Comparison of ENCODE assay signal across 12 cellular contexts in the genomic region with DNA sequence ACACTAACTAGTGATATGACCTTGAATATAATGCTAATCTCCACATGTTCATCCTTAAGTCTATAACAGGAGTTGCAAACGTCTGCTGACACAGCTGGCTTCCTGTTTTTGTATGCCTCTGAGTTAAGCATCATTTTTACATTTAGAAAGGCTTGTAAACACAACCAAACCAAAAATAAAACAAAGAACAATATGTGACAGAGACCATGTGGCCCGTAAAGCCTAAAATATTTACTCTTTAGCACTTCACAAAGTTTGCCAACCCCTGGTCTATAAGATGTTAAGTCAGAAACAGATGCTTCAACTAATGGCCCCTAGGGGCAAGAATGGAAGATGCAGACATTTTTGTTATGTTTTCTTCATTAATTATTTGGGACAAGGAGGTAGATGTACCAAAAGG.
A peak's percentile ranks its signal among the peaks of the same experiment; 100 is the strongest.
DNase-seq lines count a peak whose midpoint lies in the region; ATAC-seq, FAIRE-seq and TF ChIP-seq lines count a peak whose summit lies in the region.
"Had no signal": no experiment of that assay in that cellular context is flagged by ENCODE, and none has a peak within 500 bp of the region (broad histone marks: within the 10 kb centered on the region; RNA-seq: fewer than 3 reads in every experiment).

No MANE protein-coding gene starts in this region.

- 34 to 57% (median 53%) methylated on average over 2 of the region's 2 CpGs for WGBS in small intestine, 3 donors

- no peaks in the 10 kb centered on the region for H3K36me3 Mint-ChIP-seq in GM23338 (ENCODE audit: low read depth)
- H3K36me3 Mint-ChIP-seq in CD4-positive, alpha-beta memory T cell, result peaks cover 14 to 23% of the 10 kb centered on the region in 2 donors

- H3K27me3 ChIP-seq in GM23338 (ENCODE audit: insufficient read depth) (no peaks in the 10 kb centered on the region), SU-DHL-6 (ENCODE audit: low read length) (no peaks in the 10 kb centered on the region), small intestine (ENCODE audit: control insufficient read depth in 2 of 2, insufficient read depth in 2 of 2, low read length in 2 of 2) (no peaks in the 10 kb centered on the region)
- no peaks in the 10 kb centered on the region for H3K27me3 ChIP-seq in CD4-positive, alpha-beta memory T cell (ENCODE audit: insufficient read depth, low read length)
- H3K27me3 ChIP-seq: colonic mucosa had no signal

- H3K79me2 ChIP-seq in GM23338 (replicated peaks; ENCODE audit: insufficient read depth), result no peaks in the 10 kb centered on the region
- H3K79me2 ChIP-seq in SU-DHL-6 (ENCODE audit: insufficient read depth, low read length), result no peaks in the 10 kb centered on the region

- no peaks in the 10 kb centered on the region for H4K20me1 ChIP-seq in GM23338 (replicated peaks; ENCODE audit: insufficient read depth)
- no peaks in the 10 kb centered on the region for H4K20me1 ChIP-seq in SU-DHL-6 (ENCODE audit: low read depth, low read length)

- FAIRE-seq in small intestine (lab: Jason Lieb, UNC), result no peak

- intact Hi-C loops in CD4-positive, alpha-beta memory T cell (cut with micrococcal nuclease), result no loop called here

- H3K4me1 Mint-ChIP-seq in GM23338, result peaks cover 6% of the 10 kb centered on the region; the same call in 2 of the 3 replicates
- H3K4me1 Mint-ChIP-seq in CD4-positive, alpha-beta memory T cell, result peaks cover 0 to 3% (median 0%) of the 10 kb centered on the region in 4 donors

- POLR2A ChIA-PET in CD4-positive, alpha-beta memory T cell (lab: Charles Lee; ENCODE audit: partially characterized antibody), result no interaction called here

- CTCF ChIA-PET in CD4-positive, alpha-beta memory T cell (lab: Charles Lee; ENCODE audit: partially characterized antibody), result interaction anchor here (0.6 to 1.4 kb wide), 2 partner anchors 9 to 53 kb away, joined by 3 read pairs; no protein-coding TSS in a partner anchor

- no peaks in the 10 kb centered on the region for H3K4me1 ChIP-seq in GM23338 (ENCODE audit: insufficient read depth)
- H3K4me1 ChIP-seq in small intestine (ENCODE audit: control insufficient read depth in 2 of 2, insufficient read depth in 1 of 2, low read depth in 1 of 2, low read length in 1 of 2), result no peaks in the 10 kb centered on the region
- no peaks in the 10 kb centered on the region for H3K4me1 ChIP-seq in CD4-positive, alpha-beta memory T cell (ENCODE audit: insufficient read depth, low read length)
- H3K4me1 ChIP-seq: colonic mucosa had no signal

- H3K27ac ChIP-seq in GM23338 (ENCODE audit: low read depth) (no peak overlapping the region), SU-DHL-6 (ENCODE audit: low read depth, low read length) (peak overlapping the region; percentile 68), small intestine (ENCODE audit: low read depth in 1 of 2, low read length in 1 of 2) (no peak overlapping the region)
- no peak overlapping the region for H3K27ac ChIP-seq in CD4-positive, alpha-beta memory T cell (ENCODE audit: low read depth, low read length)
- H3K27ac ChIP-seq: colonic mucosa had no signal

- H3K36me3 ChIP-seq in GM23338 (ENCODE audit: insufficient read depth), result no peaks in the 10 kb centered on the region
- no peaks in the 10 kb centered on the region for H3K36me3 ChIP-seq in SU-DHL-6 (ENCODE audit: low read length)
- peaks cover 0 to 4% of the 10 kb centered on the region in 2 donors for H3K36me3 ChIP-seq in small intestine (ENCODE audit: control insufficient read depth in 2 of 2, insufficient read depth in 2 of 2, low read length in 2 of 2)
- H3K36me3 ChIP-seq in CD4-positive, alpha-beta memory T cell (ENCODE audit: insufficient read depth, low read length), result no peaks in the 10 kb centered on the region
- H3K36me3 ChIP-seq: colonic mucosa had no signal

- no peak; the same call in 2 of the 3 replicates for ATAC-seq in GM23338

- H3K9ac ChIP-seq in SU-DHL-6 (ENCODE audit: low read length), result 0 out of 2 replicates have a peak overlapping the region, but pooled peaks have one; percentile 8

- H3K9me3 Mint-ChIP-seq in GM23338, result no peaks in the 10 kb centered on the region
- H3K9me3 Mint-ChIP-seq in CD4-positive, alpha-beta memory T cell, result no peaks in the 10 kb centered on the region
- H3K9me3 Mint-ChIP-seq: T-helper 2 cell treated with Interferon-gamma antibody and Interleukin-4, amounts not matched to agents 5 μg/mL and 100 μg/mL, for 36 hours had no signal

- DNase-seq in AG10803 (ENCODE audit: low read depth), result no peak
- peak; percentile 32 for DNase-seq in GM23338 (ENCODE audit: low spot score)
- peak; percentile 16 for DNase-seq in foreskin melanocyte
- no peak for DNase-seq in dedifferentiated amniotic fluid mesenchymal stem cell (ENCODE audit: extremely low spot score)
- DNase-seq in small intestine, result no peak
- no peak for DNase-seq in CD4-positive, alpha-beta memory T cell
- DNase-seq in NCI-H128 (lab: John Stamatoyannopoulos, UW; ENCODE audit: unreplicated experiment), result no peak
- DNase-seq: activated T-cell treated with anti-CD3 and anti-CD28 coated beads, Interleukin-2, amount 50 U/mL, for 48 hours; colonic mucosa; islet precursor cell had no signal

- H3K9me2 ChIP-seq in GM23338 (ENCODE audit: insufficient read depth) (no peaks in the 10 kb centered on the region), SU-DHL-6 (replicated peaks; ENCODE audit: insufficient read depth, low read length) (no peaks in the 10 kb centered on the region)

- no peaks in the 10 kb centered on the region for H3K27me3 Mint-ChIP-seq in GM23338 (ENCODE audit: insufficient read depth, low read depth, poor library complexity)
- no peaks in the 10 kb centered on the region for H3K27me3 Mint-ChIP-seq in CD4-positive, alpha-beta memory T cell

- no peak overlapping the region for H3K4me2 ChIP-seq in GM23338
- H3K4me2 ChIP-seq in SU-DHL-6 (ENCODE audit: low read depth, low read length, poor library complexity, severe bottlenecking), result peak overlapping the region; percentile 57

- no peak overlapping the region for H3K4me3 Mint-ChIP-seq in GM23338
- no peak overlapping the region for H3K4me3 Mint-ChIP-seq in CD4-positive, alpha-beta memory T cell
- H3K4me3 Mint-ChIP-seq: T-helper 2 cell treated with Interferon-gamma antibody and Interleukin-4, amounts not matched to agents 5 μg/mL and 100 μg/mL, for 36 hours had no signal

- no peak overlapping the region for H2AFZ ChIP-seq in GM23338
- peak overlapping the region; percentile 78 for H2AFZ ChIP-seq in SU-DHL-6 (ENCODE audit: low read depth, low read length, severe bottlenecking)

- TF ChIP-seq CTCF in AG10803 (conservative IDR thresholded peaks at IDR 0.05; ENCODE audit: low read length), result peak; percentile 35; the same call in 1 of the 2 replicates
- peak in 1 of 2 experiments; percentile 50; a peak in 2 of 4 replicates for TF ChIP-seq CTCF in GM23338 (conservative IDR thresholded peaks at IDR 0.05; ENCODE audit: low read depth in 2 of 2)
- TF ChIP-seq CTCF in SU-DHL-6 (IDR thresholded peaks at IDR 0.05; ENCODE audit: insufficient read depth, low read length, poor library complexity, severe bottlenecking), result peak; percentile 57

- H3K9me3 ChIP-seq in SU-DHL-6 (ENCODE audit: insufficient read depth, low read length), result no peaks in the 10 kb centered on the region
- no peaks in the 10 kb centered on the region for H3K9me3 ChIP-seq in small intestine (ENCODE audit: control insufficient read depth, low read depth)
- H3K9me3 ChIP-seq in CD4-positive, alpha-beta memory T cell (ENCODE audit: control insufficient read depth in 1 of 2, low read length in 2 of 2), result no peaks in the 10 kb centered on the region
- H3K9me3 ChIP-seq: colonic mucosa had no signal

- H3F3A ChIP-seq in GM23338 (replicated peaks; ENCODE audit: low read depth) (no peaks in the 10 kb centered on the region), SU-DHL-6 (ENCODE audit: insufficient read depth) (0 out of 2 replicates have a peak, but pooled peaks cover 10% of the 10 kb centered on the region)

- H3K4me3 ChIP-seq in AG10803 (ENCODE audit: low read length) (no peak overlapping the region), GM23338 (no peak overlapping the region), SU-DHL-6 (ENCODE audit: insufficient read depth, low read length, poor library complexity, severe bottlenecking) (no peak overlapping the region), small intestine (ENCODE audit: low read depth in 1 of 2, low read length in 2 of 2) (no peak overlapping the region)
- H3K4me3 ChIP-seq in CD4-positive, alpha-beta memory T cell (ENCODE audit: low read length in 2 of 2), result no peak overlapping the region
- H3K4me3 ChIP-seq: colonic mucosa had no signal

- H3K27ac Mint-ChIP-seq in GM23338, result no peak overlapping the region
- H3K27ac Mint-ChIP-seq in CD4-positive, alpha-beta memory T cell, result no peak overlapping the region
- H3K27ac Mint-ChIP-seq: T-helper 2 cell treated with Interferon-gamma antibody and Interleukin-4, amounts not matched to agents 5 μg/mL and 100 μg/mL, for 36 hours had no signal

TF ChIP-seq in GM23338, 12 proteins besides CTCF, POLR2A, EP300 and RAD21 (continues in another document):
- no peak for TF ChIP-seq JUNB (IDR thresholded peaks at IDR 0.05; ENCODE audit: unreplicated experiment)

Comparison
In these comparisons a context has a peak if more than half of its experiments do, and no peak if none do; other contexts are left out.
1. DNase-seq: peak in GM23338 (single experiment) and foreskin melanocyte (single experiment); none in AG10803 (single experiment), dedifferentiated amniotic fluid mesenchymal stem cell (single experiment), small intestine (single experiment), CD4-positive, alpha-beta memory T cell (0 of 5) and NCI-H128 (single experiment).